ENCODE assay signal across 14 cellular contexts in the genomic region with DNA sequence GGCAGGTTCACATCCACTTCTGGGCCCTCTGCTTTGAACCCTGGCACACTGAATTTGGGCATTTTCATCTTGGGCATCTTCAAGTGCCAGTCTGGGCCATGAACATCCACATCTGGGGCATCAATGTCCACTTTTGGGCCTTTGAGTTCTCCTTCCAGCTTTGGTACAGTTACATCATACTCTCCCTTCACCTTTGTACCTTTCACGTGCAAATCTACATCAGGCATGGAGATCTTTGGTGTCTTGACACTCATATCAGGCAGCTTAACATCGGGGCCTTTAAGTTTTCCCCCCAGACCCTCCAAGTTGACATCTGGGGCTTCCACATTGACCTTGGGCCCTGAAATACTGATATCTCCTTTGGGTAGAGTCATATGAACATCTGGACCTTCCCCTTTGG.
"Had no signal": no experiment of that assay in that cellular context is flagged by ENCODE, and none has a peak within 500 bp of the region (broad histone marks: within the 10 kb centered on the region; RNA-seq: fewer than 3 reads in every experiment).

No MANE protein-coding gene starts in this region.

- FAIRE-seq: endometrium had no signal

- H3K27ac Mint-ChIP-seq: nephron, progenitor cell of endocrine pancreas had no signal

- ATAC-seq: activated CD4-positive, CD25-positive, alpha-beta regulatory T cell treated with anti-CD3 and anti-CD28 coated beads, Interleukin-2, amount 50 U/mL, for 24 hours; body of pancreas; right cardiac atrium had no signal

- H3K4me3 Mint-ChIP-seq: nephron had no signal

- DNase-seq: activated CD4-positive, alpha-beta T cell treated with anti-CD3 and anti-CD28 coated beads, Interleukin-2, amount 50 U/mL, for 48 hours; activated CD8-positive, alpha-beta memory T cell treated with anti-CD3 and anti-CD28 coated beads, Interleukin-2, amount 50 U/mL, for 48 hours; activated naive CD4-positive, alpha-beta T cell treated with anti-CD3 and anti-CD28 coated beads, Interleukin-2, amount 50 U/mL, for 16 hours; amniotic stem cell; body of pancreas; central memory CD4-positive, alpha-beta T cell; dermis blood vessel endothelial cell; glutamatergic neuron; occipital lobe; right cardiac atrium had no signal

- H3K27me3 Mint-ChIP-seq: progenitor cell of endocrine pancreas had no signal
